Comparison of ENCODE assay signal across 8 cellular contexts in genomic region chr9:19493174-19493811, GRCh38.
DNase-seq lines count a peak whose midpoint lies in the region; ATAC-seq, FAIRE-seq and TF ChIP-seq lines count a peak whose summit lies in the region.

No MANE protein-coding gene starts in this region.

- no peak for TF ChIP-seq EP300 in K562 (IDR thresholded peaks at IDR 0.05; ENCODE audit: low read length)

- FAIRE-seq in K562 (lab: Jason Lieb, UNC): peak; percentile 80

- no peak overlapping the region for H2AFZ ChIP-seq in K562 (ENCODE audit: low read depth, low read length)

- no peaks in the 10 kb centered on the region for H3K79me2 ChIP-seq in K562 (ENCODE audit: control insufficient read depth, insufficient read depth, low read length)

- no peak overlapping the region for H3K27ac ChIP-seq in HEK293 (ENCODE audit: extremely low read depth, low read depth, low read length)
- H3K27ac ChIP-seq in K562 (ENCODE audit: extremely low read depth, low read depth, low read length): no peak overlapping the region
- H3K27ac ChIP-seq in iPS DF 6.9 (ENCODE audit: low read length): no peak overlapping the region
- peak overlapping the region; percentile 76 for H3K27ac ChIP-seq in skeletal muscle tissue (ENCODE audit: low read depth, low read length)

- CTCF ChIA-PET in HEK293 (lab: Yijun Ruan, JAX) (interaction anchor here (0.5 to 1.5 kb wide), 14 partner anchors 9 to 1819 kb away, joined by 3 to 7 read pairs (median 3); no protein-coding TSS in a partner anchor), K562 (lab: Yijun Ruan, JAX; ENCODE audit: low intra/inter-chr PET ratio) (interaction anchor here (1.5 kb wide), 1 partner anchor 24 kb away, joined by 3 read pairs; no protein-coding TSS in a partner anchor)

- peak; percentile 75 for TF ChIP-seq CTCF in GM10266 (IDR thresholded peaks at IDR 0.05; ENCODE audit: control insufficient read depth, insufficient read depth, low read depth, missing control alignments)
- TF ChIP-seq CTCF in HEK293 (tag by site-specific recombination; IDR thresholded peaks at IDR 0.05): no peak
- peak; percentile 58 to 75 (median 74) for TF ChIP-seq CTCF in K562 (IDR thresholded peaks at IDR 0.05 in 2 of 3, conservative IDR thresholded peaks at IDR 0.05 in 1 of 3; ENCODE audit: insufficient read depth in 2 of 3, low read depth in 1 of 3, low read length in 3 of 3)

- ATAC-seq in K562 (peak; percentile 88), GM21423 (IDR thresholded peaks at IDR 0.05; ENCODE audit: unreplicated experiment) (no peak)

- TF ChIP-seq POLR2A in K562 (conservative IDR thresholded peaks at IDR 0.05): no peak

- peak overlapping the region; percentile 17; the same call in 1 of the 2 replicates for H3K4me2 ChIP-seq in K562 (ENCODE audit: insufficient read depth, low read length)

- H3K9ac ChIP-seq in K562 (ENCODE audit: insufficient read depth in 1 of 2, low read depth in 2 of 2, low read length in 2 of 2): no peak overlapping the region; a peak in 1 of 4 replicates
- H3K9ac ChIP-seq in skeletal muscle tissue (ENCODE audit: low read depth in 1 of 3, low read length in 3 of 3): peak overlapping the region in 2 of 3 donors; percentile 20 to 62

- H3K36me3 ChIP-seq in HEK293 (ENCODE audit: control insufficient read depth in 2 of 2, insufficient read depth in 1 of 2, low read length in 2 of 2) (no peaks in the 10 kb centered on the region), K562 (ENCODE audit: control insufficient read depth, insufficient read depth, low read length) (no peaks in the 10 kb centered on the region), iPS DF 6.9 (ENCODE audit: control insufficient read depth, insufficient read depth, low read length) (no peaks in the 10 kb centered on the region), skeletal muscle tissue (ENCODE audit: control insufficient read depth in 3 of 3, insufficient read depth in 3 of 3, low read length in 3 of 3) (no peaks in the 10 kb centered on the region)

- H3K9me3 ChIP-seq in HEK293 (ENCODE audit: control insufficient read depth, insufficient read depth, low read depth, low read length) (no peaks in the 10 kb centered on the region), K562 (replicated peaks; ENCODE audit: control insufficient read depth, insufficient read depth, low read depth, low read length) (no peaks in the 10 kb centered on the region), iPS DF 6.9 (ENCODE audit: control insufficient read depth, insufficient read depth, low read length) (no peaks in the 10 kb centered on the region), skeletal muscle tissue (ENCODE audit: control insufficient read depth in 3 of 3, low read length in 3 of 3) (no peaks in the 10 kb centered on the region)

- POLR2A ChIA-PET in HEK293 (lab: Yijun Ruan, JAX): no interaction called here
- POLR2A ChIA-PET in K562 (lab: Yijun Ruan, JAX): no interaction called here

- in situ Hi-C loops in K562 (cut with MboI): no loop called here

- intact Hi-C loops in K562 (cut with micrococcal nuclease): loop anchor here (1.0 kb wide), 1 partner anchor 429 kb away; no protein-coding TSS in a partner anchor

- DNase-seq in GM10266 (ENCODE audit: extremely low spot score) (peak; percentile 47), NAMALWA (ENCODE audit: low spot score) (peak; percentile 68), SW480 (ENCODE audit: low spot score) (peak; percentile 31), K562 (ENCODE audit: extremely low read depth in 1 of 4, low spot score in 3 of 4) (peak; percentile 37 to 43 (median 39)), iPS DF 6.9 (ENCODE audit: low read depth, low spot score) (peak; percentile 71)

- 3% methylated on average over 15 of the region's 19 CpGs for WGBS in K562 (ENCODE audit: insufficient coverage, low coverage, missing lambda C conversion rate)
- WGBS in iPS DF 6.9 (ENCODE audit: insufficient coverage, insufficient read length): no CpG with 5 or more reads among the region's 19 CpGs

- no peaks in the 10 kb centered on the region for H4K20me1 ChIP-seq in K562 (replicated peaks; ENCODE audit: control insufficient read depth, insufficient read depth, low read length)

- TF ChIP-seq RAD21 in K562 (CRISPR knock-in tag; conservative IDR thresholded peaks at IDR 0.05 in 1 of 2, IDR thresholded peaks at IDR 0.05 in 1 of 2): peak; percentile 51 to 69

- no peaks in the 10 kb centered on the region for H3K9me1 ChIP-seq in K562 (ENCODE audit: control insufficient read depth, insufficient read depth, low read length)

- H3K27me3 ChIP-seq in K562 (ENCODE audit: control insufficient read depth in 2 of 2, insufficient read depth in 2 of 2, low read length in 2 of 2) (no peaks in the 10 kb centered on the region), iPS DF 6.9 (ENCODE audit: control insufficient read depth, insufficient read depth, low read length) (no peaks in the 10 kb centered on the region), skeletal muscle tissue (ENCODE audit: control insufficient read depth in 3 of 3, insufficient read depth in 3 of 3, low read length in 3 of 3) (peaks cover 0 to 2% (median 0%) of the 10 kb centered on the region in 3 donors)

- H3K4me1 ChIP-seq in HEK293 (ENCODE audit: control insufficient read depth, insufficient read depth, low read length) (no peaks in the 10 kb centered on the region), K562 (replicated peaks in 1 of 2; ENCODE audit: control insufficient read depth in 2 of 2, insufficient read depth in 2 of 2, low read length in 2 of 2) (peaks cover 3 to 5% of the 10 kb centered on the region in 2 experiments; a peak in 3 of 5 replicates), iPS DF 6.9 (ENCODE audit: control insufficient read depth, insufficient read depth, low read length) (0 out of 2 replicates have a peak, but pooled peaks cover 2% of the 10 kb centered on the region), skeletal muscle tissue (ENCODE audit: control insufficient read depth in 3 of 3, insufficient read depth in 3 of 3, low read length in 3 of 3) (peaks cover 4 to 11% (median 9%) of the 10 kb centered on the region in 3 donors)

- no TSS peak for BruUV-seq in K562 (replicated peaks; lab: Mats Ljungman, UMichigan)

- H3K4me3 ChIP-seq in HEK293 (ENCODE audit: low read depth, low read length) (no peak overlapping the region), K562 (no peak overlapping the region), iPS DF 6.9 (ENCODE audit: low read length) (no peak overlapping the region), skeletal muscle tissue (ENCODE audit: low read length in 3 of 3) (peak overlapping the region; percentile 55 to 64 (median 59))

TF ChIP-seq in HEK293, 187 proteins besides CTCF, POLR2A, EP300 and RAD21 (continues in another document):
- TF ChIP-seq ZNF366 (tag by site-specific recombination; conservative IDR thresholded peaks at IDR 0.05): peak; percentile 47; the same call in 1 of the 2 replicates
- no peak for TF ChIP-seq ZNF555 (tag by site-specific recombination; conservative IDR thresholded peaks at IDR 0.05)
- TF ChIP-seq ZBTB48 (tag by site-specific recombination; IDR thresholded peaks at IDR 0.05): no peak
- no peak for TF ChIP-seq ZBTB20 (tag by site-specific recombination; IDR thresholded peaks at IDR 0.05)
- no peak for TF ChIP-seq ZNF580 (tag by site-specific recombination; IDR thresholded peaks at IDR 0.05)
- TF ChIP-seq ZSCAN5A (tag by site-specific recombination; IDR thresholded peaks at IDR 0.05): no peak
- TF ChIP-seq PRDM1 (tag by site-specific recombination; IDR thresholded peaks at IDR 0.05): 0 out of 2 replicates have a peak, but pooled peaks have one; percentile 10
- TF ChIP-seq ZNF654 (tag by site-specific recombination; IDR thresholded peaks at IDR 0.05; ENCODE audit: low read depth): peak; percentile 80

TF ChIP-seq in K562, 482 proteins besides CTCF, POLR2A, EP300 and RAD21:
- TF ChIP-seq SMC3 (conservative IDR thresholded peaks at IDR 0.05; ENCODE audit: insufficient read depth, low read depth, low read length) (peak; percentile 36; the same call in 1 of the 2 replicates), NR0B1 (IDR thresholded peaks at IDR 0.05; ENCODE audit: partially characterized antibody) (no peak), L3MBTL2 (IDR thresholded peaks at IDR 0.05) (no peak), RB1 (IDR thresholded peaks at IDR 0.05; ENCODE audit: low read depth) (no peak), FOSL1 (tag; conservative IDR thresholded peaks at IDR 0.05) (peak; percentile 87), RFX1 (IDR thresholded peaks at IDR 0.05) (peak; percentile 24; the same call in 1 of the 2 replicates), CREM (IDR thresholded peaks at IDR 0.05; ENCODE audit: low read depth) (peak; percentile 61; the same call in 1 of the 2 replicates), CEBPG (CRISPR knock-in tag; IDR thresholded peaks at IDR 0.05) (no peak), CEBPG (tag; conservative IDR thresholded peaks at IDR 0.05 in 1 of 2, IDR thresholded peaks at IDR 0.05 in 1 of 2) (peak in 1 of 2 experiments; percentile 43; a peak in 1 of 4 replicates), JUN (IDR thresholded peaks at IDR 0.05; ENCODE audit: borderline replicate concordance, low read depth, low read length) (0 out of 2 replicates have a peak, but pooled peaks have one; percentile 4), JUN (CRISPR knock-in tag; IDR thresholded peaks at IDR 0.05; ENCODE audit: borderline replicate concordance) (no peak), CEBPB (tag; IDR thresholded peaks at IDR 0.05) (0 out of 2 replicates have a peak, but pooled peaks have one; percentile 15), DEAF1 (CRISPR knock-in tag; IDR thresholded peaks at IDR 0.05) (peak; percentile 23; the same call in 1 of the 2 replicates)

Comparison
In these comparisons a context has a peak if more than half of its experiments do, and no peak if none do; other contexts are left out.
1. H3K4me3 ChIP-seq: peak in skeletal muscle tissue (3 of 3); none in HEK293 (single experiment), K562 (single experiment) and iPS DF 6.9 (single experiment).
2. H3K9ac ChIP-seq: peak in skeletal muscle tissue (2 of 3); none in K562 (0 of 2).
3. Peak in every context shown above with its lines, with median percentiles within 50 percentile points of each other: DNase-seq.